In the genomic region with DNA sequence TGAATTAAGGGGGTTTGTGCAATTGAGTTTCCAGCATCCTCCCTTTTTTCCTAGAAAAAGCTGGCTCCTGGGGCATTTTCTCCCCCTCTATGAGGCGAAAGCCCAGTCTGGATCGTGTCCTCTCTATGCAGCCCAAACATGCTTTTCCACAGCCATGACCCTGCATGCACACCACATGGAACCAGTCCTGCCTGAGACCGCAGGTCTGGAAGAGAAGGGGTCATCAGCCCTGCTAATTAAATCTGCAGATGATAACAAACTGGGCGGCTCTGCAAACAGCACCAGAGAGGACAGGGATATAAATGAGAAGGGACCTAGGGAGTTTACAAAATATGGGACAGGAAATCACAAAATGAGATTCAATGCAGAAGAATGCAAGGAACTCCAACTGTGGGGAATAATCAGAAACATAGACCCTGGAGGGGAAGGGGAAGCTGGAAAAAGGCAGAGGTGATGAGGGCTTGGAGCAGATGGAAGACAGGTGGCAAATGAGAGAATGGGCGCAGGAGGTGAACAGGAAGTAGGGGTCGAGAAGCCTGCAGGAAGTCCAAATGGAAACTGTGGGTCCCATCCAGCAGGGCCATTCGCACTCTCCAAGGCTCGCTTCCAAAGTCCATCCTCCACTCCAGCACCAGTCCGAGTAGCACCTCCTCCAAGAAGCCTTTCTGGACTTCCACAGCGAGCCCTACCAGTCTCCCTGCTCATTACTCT, we compare ENCODE assay signal across 1 cellular context.
TF ChIP-seq lines count a peak whose summit lies in the region.

No MANE protein-coding gene starts in this region.

TF ChIP-seq in HepG2, 621 proteins besides CTCF, POLR2A, EP300 and RAD21 (continued from another document):
- TF ChIP-seq, protein P1, sequence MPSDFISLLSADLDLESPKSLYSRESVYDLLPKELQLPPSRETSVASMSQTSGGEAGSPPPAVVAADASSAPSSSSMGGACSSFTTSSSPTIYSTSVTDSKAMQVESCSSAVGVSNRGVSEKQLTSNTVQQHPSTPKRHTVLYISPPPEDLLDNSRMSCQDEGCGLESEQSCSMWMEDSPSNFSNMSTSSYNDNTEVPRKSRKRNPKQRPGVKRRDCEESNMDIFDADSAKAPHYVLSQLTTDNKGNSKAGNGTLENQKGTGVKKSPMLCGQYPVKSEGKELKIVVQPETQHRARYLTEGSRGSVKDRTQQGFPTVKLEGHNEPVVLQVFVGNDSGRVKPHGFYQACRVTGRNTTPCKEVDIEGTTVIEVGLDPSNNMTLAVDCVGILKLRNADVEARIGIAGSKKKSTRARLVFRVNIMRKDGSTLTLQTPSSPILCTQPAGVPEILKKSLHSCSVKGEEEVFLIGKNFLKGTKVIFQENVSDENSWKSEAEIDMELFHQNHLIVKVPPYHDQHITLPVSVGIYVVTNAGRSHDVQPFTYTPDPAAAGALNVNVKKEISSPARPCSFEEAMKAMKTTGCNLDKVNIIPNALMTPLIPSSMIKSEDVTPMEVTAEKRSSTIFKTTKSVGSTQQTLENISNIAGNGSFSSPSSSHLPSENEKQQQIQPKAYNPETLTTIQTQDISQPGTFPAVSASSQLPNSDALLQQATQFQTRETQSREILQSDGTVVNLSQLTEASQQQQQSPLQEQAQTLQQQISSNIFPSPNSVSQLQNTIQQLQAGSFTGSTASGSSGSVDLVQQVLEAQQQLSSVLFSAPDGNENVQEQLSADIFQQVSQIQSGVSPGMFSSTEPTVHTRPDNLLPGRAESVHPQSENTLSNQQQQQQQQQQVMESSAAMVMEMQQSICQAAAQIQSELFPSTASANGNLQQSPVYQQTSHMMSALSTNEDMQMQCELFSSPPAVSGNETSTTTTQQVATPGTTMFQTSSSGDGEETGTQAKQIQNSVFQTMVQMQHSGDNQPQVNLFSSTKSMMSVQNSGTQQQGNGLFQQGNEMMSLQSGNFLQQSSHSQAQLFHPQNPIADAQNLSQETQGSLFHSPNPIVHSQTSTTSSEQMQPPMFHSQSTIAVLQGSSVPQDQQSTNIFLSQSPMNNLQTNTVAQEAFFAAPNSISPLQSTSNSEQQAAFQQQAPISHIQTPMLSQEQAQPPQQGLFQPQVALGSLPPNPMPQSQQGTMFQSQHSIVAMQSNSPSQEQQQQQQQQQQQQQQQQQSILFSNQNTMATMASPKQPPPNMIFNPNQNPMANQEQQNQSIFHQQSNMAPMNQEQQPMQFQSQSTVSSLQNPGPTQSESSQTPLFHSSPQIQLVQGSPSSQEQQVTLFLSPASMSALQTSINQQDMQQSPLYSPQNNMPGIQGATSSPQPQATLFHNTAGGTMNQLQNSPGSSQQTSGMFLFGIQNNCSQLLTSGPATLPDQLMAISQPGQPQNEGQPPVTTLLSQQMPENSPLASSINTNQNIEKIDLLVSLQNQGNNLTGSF (CRISPR knock-in tag; IDR thresholded peaks at IDR 0.05) = no peak
- no peak for TF ChIP-seq PAF1 (CRISPR knock-in tag; IDR thresholded peaks at IDR 0.05)
TF ChIP-seq in HepG2: peak in this region for 0.
